In genomic region chr4:25816591-25817058, GRCh38 we compare ENCODE assay signal across 22 cellular contexts.
"Had no signal": no experiment of that assay in that cellular context is flagged by ENCODE, and none has a peak within 500 bp of the region (broad histone marks: within the 10 kb centered on the region; RNA-seq: fewer than 3 reads in every experiment).

No MANE protein-coding gene starts in this region.

- H3K9me3 Mint-ChIP-seq: activated CD4-positive, alpha-beta memory T cell treated with anti-CD3 and anti-CD28 coated beads for 36 hours; activated naive CD4-positive, alpha-beta T cell treated with anti-CD3 and anti-CD28 coated beads, Interleukin-2, amount 50 U/mL, for 72 hours; activated T-cell treated with anti-CD3 and anti-CD28 coated beads, Interleukin-2, amount 50 U/mL, for 24 hours; dendritic cell treated with granulocyte-macrophage colony-stimulating factor and Interleukin-4, amounts not matched to agents 40 ng/mL and 50 ng/mL, for 4 days; naive thymus-derived CD8-positive, alpha-beta T cell had no signal

- H3K4me3 ChIP-seq: body of pancreas, hepatocyte, mucosa of descending colon, SK-N-MC, spleen, stomach, thoracic aorta, upper lobe of right lung had no signal

- DNase-seq: activated CD4-positive, alpha-beta memory T cell treated with anti-CD3 and anti-CD28 coated beads for 36 hours; activated effector memory CD4-positive, alpha-beta T cell treated with Interleukin-2 at 50 U/mL for 16 hours; activated T-cell treated with anti-CD3 and anti-CD28 coated beads, Interleukin-2, amount 50 U/mL, for 24 hours; body of pancreas; central memory CD4-positive, alpha-beta T cell; effector memory CD4-positive, alpha-beta T cell; islet precursor cell; mucosa of descending colon; naive thymus-derived CD8-positive, alpha-beta T cell; right cardiac atrium; spleen; stomach; T-helper 1 cell; T1000; upper lobe of right lung had no signal

- H3K27ac Mint-ChIP-seq: activated CD4-positive, alpha-beta memory T cell treated with anti-CD3 and anti-CD28 coated beads for 36 hours; activated naive CD4-positive, alpha-beta T cell treated with anti-CD3 and anti-CD28 coated beads, Interleukin-2, amount 50 U/mL, for 72 hours; activated T-cell treated with anti-CD3 and anti-CD28 coated beads, Interleukin-2, amount 50 U/mL, for 24 hours; dendritic cell treated with granulocyte-macrophage colony-stimulating factor and Interleukin-4, amounts not matched to agents 40 ng/mL and 50 ng/mL, for 4 days had no signal

- ATAC-seq: activated naive CD4-positive, alpha-beta T cell treated with anti-CD3 and anti-CD28 coated beads, Interleukin-2, amount 50 U/mL, for 72 hours; body of pancreas; left lobe of liver; mucosa of descending colon; naive thymus-derived CD8-positive, alpha-beta T cell; right cardiac atrium; upper lobe of right lung had no signal

- H2AFZ ChIP-seq: hepatocyte had no signal

- H3K27me3 ChIP-seq: body of pancreas, hepatocyte, spleen, stomach, upper lobe of right lung had no signal

- H3K4me2 ChIP-seq: hepatocyte had no signal

- H3K79me2 ChIP-seq: hepatocyte had no signal

- H3K27ac ChIP-seq: hepatocyte, SK-N-MC, spleen, stomach, thoracic aorta, upper lobe of right lung, VCaP had no signal

- H3K27me3 Mint-ChIP-seq: activated CD4-positive, alpha-beta memory T cell treated with anti-CD3 and anti-CD28 coated beads for 36 hours; activated T-cell treated with anti-CD3 and anti-CD28 coated beads, Interleukin-2, amount 50 U/mL, for 24 hours; dendritic cell treated with granulocyte-macrophage colony-stimulating factor and Interleukin-4, amounts not matched to agents 40 ng/mL and 50 ng/mL, for 4 days; naive thymus-derived CD8-positive, alpha-beta T cell had no signal

- H3K36me3 ChIP-seq: thoracic aorta had no signal

- H3K9me3 ChIP-seq: body of pancreas, mucosa of descending colon, spleen, stomach, thoracic aorta, upper lobe of right lung had no signal

- H3K4me3 Mint-ChIP-seq: activated CD4-positive, alpha-beta memory T cell treated with anti-CD3 and anti-CD28 coated beads for 36 hours; activated T-cell treated with anti-CD3 and anti-CD28 coated beads, Interleukin-2, amount 50 U/mL, for 24 hours; dendritic cell treated with granulocyte-macrophage colony-stimulating factor and Interleukin-4, amounts not matched to agents 40 ng/mL and 50 ng/mL, for 4 days; naive thymus-derived CD8-positive, alpha-beta T cell had no signal
